Comparison of ENCODE assay signal across 1 cellular context in genomic region chr15:51727141-51727897, GRCh38.
TF ChIP-seq lines count a peak whose summit lies in the region.

No MANE protein-coding gene starts in this region.

TF ChIP-seq in GM12878, 131 proteins besides CTCF, POLR2A, EP300 and RAD21:
- TF ChIP-seq E4F1 (IDR thresholded peaks at IDR 0.05; ENCODE audit: borderline replicate concordance, partially characterized antibody): no peak
